In the genomic region with DNA sequence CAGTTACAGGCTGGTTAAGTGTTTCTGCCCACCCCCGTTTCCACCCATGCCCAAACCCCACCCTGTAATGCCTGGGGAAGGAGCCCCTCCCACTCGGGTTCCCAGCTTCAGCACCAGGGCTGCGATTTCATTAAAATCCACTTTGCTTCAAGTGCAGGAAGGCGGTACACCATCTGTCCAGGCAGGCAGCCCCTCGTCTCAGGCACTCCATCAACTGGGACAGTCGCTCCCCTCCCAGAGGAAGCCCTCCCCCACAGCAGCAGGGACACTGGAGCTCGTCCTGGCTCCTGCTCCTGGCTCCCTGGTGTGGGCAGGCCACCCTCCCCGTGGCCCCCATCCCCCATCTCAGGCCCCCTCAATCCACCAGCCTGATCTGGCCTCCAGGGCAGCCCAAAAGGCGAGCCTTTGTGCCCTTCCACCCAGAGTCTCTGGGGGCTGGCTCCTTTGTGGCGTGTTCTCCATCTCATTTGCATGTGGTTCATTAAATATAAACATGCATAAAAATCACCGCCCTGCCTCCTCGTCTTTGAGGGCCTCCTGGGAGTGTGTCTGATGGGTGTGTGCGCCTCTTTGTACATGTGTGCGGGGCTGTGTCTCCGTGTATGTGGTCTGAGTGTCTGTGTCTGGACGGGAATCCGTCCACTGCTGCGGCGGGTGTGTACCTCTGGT, we compare ENCODE assay signal across 2 cellular contexts.
TF ChIP-seq lines count a peak whose summit lies in the region.

No MANE protein-coding gene starts in this region.

TF ChIP-seq in GM23338, 12 proteins besides CTCF, POLR2A, EP300 and RAD21:
- TF ChIP-seq STAT1 (IDR thresholded peaks at IDR 0.05; ENCODE audit: unreplicated experiment) (no peak), EZH2 (IDR thresholded peaks at IDR 0.05; ENCODE audit: low read depth, unreplicated experiment) (no peak)

TF ChIP-seq in GM12878, 131 proteins besides CTCF, POLR2A, EP300 and RAD21:
- no peak for TF ChIP-seq SIN3A (IDR thresholded peaks at IDR 0.05; ENCODE audit: low read depth, low read length)
- TF ChIP-seq, protein P1, sequence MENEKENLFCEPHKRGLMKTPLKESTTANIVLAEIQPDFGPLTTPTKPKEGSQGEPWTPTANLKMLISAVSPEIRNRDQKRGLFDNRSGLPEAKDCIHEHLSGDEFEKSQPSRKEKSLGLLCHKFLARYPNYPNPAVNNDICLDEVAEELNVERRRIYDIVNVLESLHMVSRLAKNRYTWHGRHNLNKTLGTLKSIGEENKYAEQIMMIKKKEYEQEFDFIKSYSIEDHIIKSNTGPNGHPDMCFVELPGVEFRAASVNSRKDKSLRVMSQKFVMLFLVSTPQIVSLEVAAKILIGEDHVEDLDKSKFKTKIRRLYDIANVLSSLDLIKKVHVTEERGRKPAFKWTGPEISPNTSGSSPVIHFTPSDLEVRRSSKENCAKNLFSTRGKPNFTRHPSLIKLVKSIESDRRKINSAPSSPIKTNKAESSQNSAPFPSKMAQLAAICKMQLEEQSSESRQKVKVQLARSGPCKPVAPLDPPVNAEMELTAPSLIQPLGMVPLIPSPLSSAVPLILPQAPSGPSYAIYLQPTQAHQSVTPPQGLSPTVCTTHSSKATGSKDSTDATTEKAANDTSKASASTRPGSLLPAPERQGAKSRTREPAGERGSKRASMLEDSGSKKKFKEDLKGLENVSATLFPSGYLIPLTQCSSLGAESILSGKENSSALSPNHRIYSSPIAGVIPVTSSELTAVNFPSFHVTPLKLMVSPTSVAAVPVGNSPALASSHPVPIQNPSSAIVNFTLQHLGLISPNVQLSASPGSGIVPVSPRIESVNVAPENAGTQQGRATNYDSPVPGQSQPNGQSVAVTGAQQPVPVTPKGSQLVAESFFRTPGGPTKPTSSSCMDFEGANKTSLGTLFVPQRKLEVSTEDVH (IDR thresholded peaks at IDR 0.05; ENCODE audit: low read depth, partially characterized antibody): no peak
- no peak for TF ChIP-seq ZNF274 (IDR thresholded peaks at IDR 0.05; ENCODE audit: insufficient read depth, insufficient read length)
- TF ChIP-seq ZNF24 (IDR thresholded peaks at IDR 0.05): no peak
- TF ChIP-seq ZNF384 (IDR thresholded peaks at IDR 0.05; ENCODE audit: borderline replicate concordance, low read depth, low read length): no peak
- TF ChIP-seq MEF2B (IDR thresholded peaks at IDR 0.05; ENCODE audit: partially characterized antibody, poor library complexity, severe bottlenecking): peak; percentile 33
- TF ChIP-seq SRF (IDR thresholded peaks at IDR 0.05; ENCODE audit: low read depth in 2 of 2, low read length in 2 of 2): no peak
- TF ChIP-seq JUND (IDR thresholded peaks at IDR 0.05; ENCODE audit: low read depth, low read length): no peak
- TF ChIP-seq POU2F2 (IDR thresholded peaks at IDR 0.05; ENCODE audit: borderline replicate concordance, low read depth, low read length): peak; percentile 56; the same call in 1 of the 3 replicates
